ENCODE assay signal across 1 cellular context in genomic region chr10:106392781-106393180, GRCh38.
TF ChIP-seq lines count a peak whose summit lies in the region.

No MANE protein-coding gene starts in this region.

TF ChIP-seq in H1, 55 proteins besides CTCF, POLR2A, EP300 and RAD21:
- TF ChIP-seq NANOG (IDR thresholded peaks at IDR 0.05; ENCODE audit: insufficient read depth, low read depth, low read length, poor library complexity, severe bottlenecking) = no peak
